1 cellular context compared by ENCODE assay signal in genomic region chr3:95151590-95151989, GRCh38.
TF ChIP-seq lines count a peak whose summit lies in the region.

No MANE protein-coding gene starts in this region.

TF ChIP-seq in WTC11, 78 proteins besides CTCF, POLR2A, EP300 and RAD21 (continued from another document):
- TF ChIP-seq E2F5 (CRISPR knock-in tag; IDR thresholded peaks at IDR 0.05) (no peak), HMGXB4 (CRISPR knock-in tag; IDR thresholded peaks at IDR 0.05) (no peak), MXD4 (CRISPR knock-in tag; IDR thresholded peaks at IDR 0.05; ENCODE audit: borderline replicate concordance) (no peak), MYBL2 (CRISPR knock-in tag; IDR thresholded peaks at IDR 0.05) (no peak), USF2 (CRISPR knock-in tag; IDR thresholded peaks at IDR 0.05) (no peak), ZNF281 (CRISPR knock-in tag; IDR thresholded peaks at IDR 0.05) (no peak), USF1 (CRISPR knock-in tag; IDR thresholded peaks at IDR 0.05) (no peak), STAT6 (CRISPR knock-in tag; conservative IDR thresholded peaks at IDR 0.05; ENCODE audit: low read depth) (no peak), ZNF317 (CRISPR knock-in tag; IDR thresholded peaks at IDR 0.05; ENCODE audit: borderline replicate concordance, low read depth) (no peak)
